In the genomic region with DNA sequence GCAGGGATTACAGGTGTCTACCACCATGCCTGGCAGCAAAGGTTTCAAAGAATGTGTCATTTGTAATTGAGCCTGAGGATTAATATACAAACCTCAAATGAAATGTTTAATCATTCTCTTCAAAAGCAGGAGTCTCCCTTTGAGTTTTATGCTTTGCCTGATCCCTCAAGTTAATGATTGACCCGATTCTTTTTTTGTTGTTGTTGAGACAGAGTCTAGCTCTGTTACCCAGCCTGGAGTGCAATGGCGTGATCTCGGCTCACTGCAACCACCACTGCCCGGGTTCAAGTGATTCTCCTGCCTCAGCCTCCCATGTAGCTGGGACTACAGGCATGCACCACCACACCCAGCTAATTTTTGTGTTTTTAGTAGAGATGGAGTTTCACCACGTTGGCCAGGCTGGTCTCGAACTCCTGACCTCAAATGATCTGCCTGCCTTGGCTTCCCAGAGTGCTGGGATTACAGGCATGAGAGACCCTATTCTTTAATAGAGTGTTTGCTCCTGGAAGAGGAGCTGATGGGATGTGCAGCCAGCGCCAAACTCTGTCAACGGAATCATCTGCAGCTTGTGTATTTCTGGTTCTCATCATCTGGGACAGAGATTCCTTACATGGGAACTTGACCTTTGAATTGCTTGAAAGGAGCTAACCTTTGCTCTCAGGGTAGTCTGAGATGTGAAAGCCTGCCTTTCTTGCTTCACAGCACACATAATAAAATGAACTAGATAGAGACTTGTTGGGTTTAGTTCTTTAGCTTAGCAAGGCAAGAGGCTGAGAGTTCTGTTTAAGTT, we compare ENCODE assay signal across 22 cellular contexts.
DNase-seq lines count a peak whose midpoint lies in the region; ATAC-seq, FAIRE-seq and TF ChIP-seq lines count a peak whose summit lies in the region.
"Had no signal": no experiment of that assay in that cellular context is flagged by ENCODE, and none has a peak within 500 bp of the region (broad histone marks: within the 10 kb centered on the region; RNA-seq: fewer than 3 reads in every experiment).

No MANE protein-coding gene starts in this region.

- no peak overlapping the region for H3K4me3 Mint-ChIP-seq in MCF 10A (ENCODE audit: unreplicated experiment)
- H3K4me3 Mint-ChIP-seq: activated CD4-positive, alpha-beta memory T cell treated with anti-CD3 and anti-CD28 coated beads for 36 hours had no signal

- H3K4me3 ChIP-seq in endocrine pancreas (ENCODE audit: control insufficient read depth, insufficient read depth, low read length) (peak overlapping the region; percentile 91), kidney (ENCODE audit: low read length in 2 of 2) (peak overlapping the region in 1 of 2 donors; percentile 37)
- H3K4me3 ChIP-seq: colonic mucosa, gastrocnemius medialis, tibial artery had no signal

- FAIRE-seq in kidney (lab: Jason Lieb, UNC) = no peak

- H3K27me3 Mint-ChIP-seq in MCF 10A (ENCODE audit: insufficient read depth, unreplicated experiment) = no peaks in the 10 kb centered on the region
- H3K27me3 Mint-ChIP-seq: activated CD4-positive, alpha-beta memory T cell treated with anti-CD3 and anti-CD28 coated beads for 36 hours had no signal

- no peaks in the 10 kb centered on the region for H3K27me3 ChIP-seq in endocrine pancreas (ENCODE audit: control insufficient read depth, insufficient read depth, low read length)
- H3K27me3 ChIP-seq: colonic mucosa, gastrocnemius medialis, tibial artery had no signal

- in situ Hi-C loops in Caki2 (cut with HindIII; ENCODE audit: low pct_unique_long_range_greater_than_20kb, low sequenced_read_pairs) = no loop called here

- ATAC-seq in HG02678 (IDR thresholded peaks at IDR 0.05; ENCODE audit: unreplicated experiment) = no peak
- ATAC-seq: activated naive CD4-positive, alpha-beta T cell treated with anti-CD3 and anti-CD28 coated beads, Interleukin-2, amount 50 U/mL, for 72 hours; gastrocnemius medialis; HCT116 had no signal

- H3K4me1 ChIP-seq in endocrine pancreas (ENCODE audit: control insufficient read depth, insufficient read depth, low read length) = peaks cover 29% of the 10 kb centered on the region
- H3K4me1 ChIP-seq in kidney (ENCODE audit: control insufficient read depth in 1 of 2, insufficient read depth in 1 of 2, low read depth in 1 of 2, low read length in 2 of 2) = peaks cover 0 to 4% of the 10 kb centered on the region in 2 donors
- H3K4me1 ChIP-seq: colonic mucosa, gastrocnemius medialis, tibial artery had no signal

- BruUV-seq in MCF 10A (replicated peaks; lab: Mats Ljungman, UMichigan) = no TSS peak

- H3K9ac ChIP-seq in endocrine pancreas (ENCODE audit: control insufficient read depth, insufficient read depth, low read length) = no peak overlapping the region
- no peak overlapping the region for H3K9ac ChIP-seq in kidney (ENCODE audit: low read length in 2 of 2)

- intact Hi-C loops in kidney (cut with DNase I) (no loop called here), MCF 10A (cut with micrococcal nuclease) (no loop called here)

- H3K27ac ChIP-seq in kidney (ENCODE audit: low read depth in 2 of 2, low read length in 2 of 2) = peak overlapping the region; percentile 53 to 65
- H3K27ac ChIP-seq: colonic mucosa, HL-60, tibial artery, WERI-Rb-1 had no signal

- no peaks in the 10 kb centered on the region for H3K4me1 Mint-ChIP-seq in MCF 10A (ENCODE audit: insufficient read depth, unreplicated experiment)

- no peaks in the 10 kb centered on the region for H3K9me3 ChIP-seq in endocrine pancreas (ENCODE audit: control insufficient read depth, low read length)
- H3K9me3 ChIP-seq in kidney (ENCODE audit: control insufficient read depth in 1 of 2, low read length in 2 of 2) = no peaks in the 10 kb centered on the region
- H3K9me3 ChIP-seq: colonic mucosa, gastrocnemius medialis, tibial artery had no signal

- H3K36me3 ChIP-seq in endocrine pancreas (ENCODE audit: control insufficient read depth, insufficient read depth, low read length) (no peaks in the 10 kb centered on the region), kidney (ENCODE audit: control insufficient read depth in 1 of 2, insufficient read depth in 2 of 2, low read length in 2 of 2) (no peaks in the 10 kb centered on the region)
- H3K36me3 ChIP-seq: colonic mucosa, gastrocnemius medialis, tibial artery, WERI-Rb-1 had no signal

- H3K27ac Mint-ChIP-seq in MCF 10A (ENCODE audit: low read depth, unreplicated experiment) = no peak overlapping the region
- H3K27ac Mint-ChIP-seq: activated CD4-positive, alpha-beta memory T cell treated with anti-CD3 and anti-CD28 coated beads for 36 hours; activated naive CD4-positive, alpha-beta T cell treated with anti-CD3 and anti-CD28 coated beads, Interleukin-2, amount 50 U/mL, for 72 hours had no signal

- TF ChIP-seq CTCF in kidney (IDR thresholded peaks at IDR 0.05; ENCODE audit: borderline replicate concordance, extremely low read depth, insufficient read depth) (no peak), MCF 10A (IDR thresholded peaks at IDR 0.05; ENCODE audit: unreplicated experiment) (no peak)

- no peaks in the 10 kb centered on the region for H3K9me3 Mint-ChIP-seq in MCF 10A (ENCODE audit: unreplicated experiment)
- H3K9me3 Mint-ChIP-seq: activated CD4-positive, alpha-beta memory T cell treated with anti-CD3 and anti-CD28 coated beads for 36 hours; activated naive CD4-positive, alpha-beta T cell treated with anti-CD3 and anti-CD28 coated beads, Interleukin-2, amount 50 U/mL, for 72 hours had no signal

- H3K36me3 Mint-ChIP-seq in MCF 10A (ENCODE audit: insufficient read depth, unreplicated experiment) = no peaks in the 10 kb centered on the region
- H3K36me3 Mint-ChIP-seq: activated CD4-positive, alpha-beta memory T cell treated with anti-CD3 and anti-CD28 coated beads for 36 hours; activated naive CD4-positive, alpha-beta T cell treated with anti-CD3 and anti-CD28 coated beads, Interleukin-2, amount 50 U/mL, for 72 hours had no signal

- CTCF ChIA-PET in MCF 10A (lab: Yijun Ruan, JAX) = interaction anchor here (0.7 to 1.3 kb wide), 4 partner anchors 24 to 1941 kb away, joined by 3 to 9 read pairs (median 4); no protein-coding TSS in a partner anchor

- POLR2A ChIA-PET in MCF 10A (lab: Yijun Ruan, JAX) = no interaction called here

- peak; percentile 32 for DNase-seq in Caki2 (ENCODE audit: low read depth)
- DNase-seq in kidney = no peak
- DNase-seq in renal cortical epithelial cell (ENCODE audit: low read depth) = peak; percentile 93
- DNase-seq in NCI-H146 treated with DMSO at 0.1 percent for 48 hours (lab: John Stamatoyannopoulos, UW; ENCODE audit: unreplicated experiment) = no peak
- no peak for DNase-seq in NCI-H524 (lab: John Stamatoyannopoulos, UW)
- no peak for DNase-seq in MCF 10A (ENCODE audit: unreplicated experiment)
- DNase-seq: activated CD4-positive, alpha-beta memory T cell treated with anti-CD3 and anti-CD28 coated beads for 36 hours; activated T-cell treated with anti-CD3 and anti-CD28 coated beads, Interleukin-2, amount 50 U/mL, for 1 hour; colonic mucosa; COR-L47; gastrocnemius medialis; MV-4-11; NCI-H2029; NCI-H510A; stimulated activated naive CD4-positive, alpha-beta T cell treated with Interleukin-2 at 50 U/mL for 16 hours; tibial artery; WERI-Rb-1 had no signal

Comparison
In these comparisons a context has a peak if more than half of its experiments do, and no peak if none do; other contexts are left out.
1. DNase-seq: peak in Caki2 (single experiment) and renal cortical epithelial cell (single experiment); none in kidney (single experiment), NCI-H146 treated with DMSO at 0.1 percent for 48 hours (single experiment), NCI-H524 (0 of 2) and MCF 10A (single experiment).